1 cellular context compared by ENCODE assay signal in the genomic region with DNA sequence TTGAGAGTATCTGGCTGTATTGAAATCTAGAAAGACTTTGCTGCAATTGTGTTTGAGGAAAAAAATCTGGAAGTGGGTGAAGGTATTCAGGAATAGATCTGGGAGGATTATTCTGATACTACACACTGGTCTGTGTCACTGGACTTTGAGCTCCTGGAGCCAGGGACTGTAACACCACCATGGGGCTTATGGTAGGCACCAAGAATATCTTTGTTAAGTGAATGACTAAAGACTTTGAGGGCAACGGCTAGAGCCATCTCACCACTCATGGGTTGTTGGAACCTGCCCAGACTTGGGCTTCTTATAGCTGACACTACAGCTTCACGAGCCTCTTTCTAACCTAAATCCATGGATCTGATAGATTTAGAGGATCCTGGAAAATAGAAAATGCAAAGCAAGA.
TF ChIP-seq lines count a peak whose summit lies in the region.

No MANE protein-coding gene starts in this region.

TF ChIP-seq in liver, 16 proteins besides CTCF, POLR2A, EP300 and RAD21:
- no peak for TF ChIP-seq TAF1 (conservative IDR thresholded peaks at IDR 0.05)
- peak; percentile 32 for TF ChIP-seq HNF4G (IDR thresholded peaks at IDR 0.05)
- TF ChIP-seq, protein P1, sequence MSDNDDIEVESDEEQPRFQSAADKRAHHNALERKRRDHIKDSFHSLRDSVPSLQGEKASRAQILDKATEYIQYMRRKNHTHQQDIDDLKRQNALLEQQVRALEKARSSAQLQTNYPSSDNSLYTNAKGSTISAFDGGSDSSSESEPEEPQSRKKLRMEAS (IDR thresholded peaks at IDR 0.05): no peak
- TF ChIP-seq RXRA (IDR thresholded peaks at IDR 0.05): no peak
- TF ChIP-seq SP1 (IDR thresholded peaks at IDR 0.05): peak; percentile 39
- no peak for TF ChIP-seq YY1 (IDR thresholded peaks at IDR 0.05)
- TF ChIP-seq FOXA2 (IDR thresholded peaks at IDR 0.05): no peak
- peak; percentile 53 to 77 for TF ChIP-seq HNF4A (conservative IDR thresholded peaks at IDR 0.05)
- TF ChIP-seq, protein P2, sequence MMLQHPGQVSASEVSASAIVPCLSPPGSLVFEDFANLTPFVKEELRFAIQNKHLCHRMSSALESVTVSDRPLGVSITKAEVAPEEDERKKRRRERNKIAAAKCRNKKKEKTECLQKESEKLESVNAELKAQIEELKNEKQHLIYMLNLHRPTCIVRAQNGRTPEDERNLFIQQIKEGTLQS (IDR thresholded peaks at IDR 0.05): no peak
- TF ChIP-seq, protein P3, sequence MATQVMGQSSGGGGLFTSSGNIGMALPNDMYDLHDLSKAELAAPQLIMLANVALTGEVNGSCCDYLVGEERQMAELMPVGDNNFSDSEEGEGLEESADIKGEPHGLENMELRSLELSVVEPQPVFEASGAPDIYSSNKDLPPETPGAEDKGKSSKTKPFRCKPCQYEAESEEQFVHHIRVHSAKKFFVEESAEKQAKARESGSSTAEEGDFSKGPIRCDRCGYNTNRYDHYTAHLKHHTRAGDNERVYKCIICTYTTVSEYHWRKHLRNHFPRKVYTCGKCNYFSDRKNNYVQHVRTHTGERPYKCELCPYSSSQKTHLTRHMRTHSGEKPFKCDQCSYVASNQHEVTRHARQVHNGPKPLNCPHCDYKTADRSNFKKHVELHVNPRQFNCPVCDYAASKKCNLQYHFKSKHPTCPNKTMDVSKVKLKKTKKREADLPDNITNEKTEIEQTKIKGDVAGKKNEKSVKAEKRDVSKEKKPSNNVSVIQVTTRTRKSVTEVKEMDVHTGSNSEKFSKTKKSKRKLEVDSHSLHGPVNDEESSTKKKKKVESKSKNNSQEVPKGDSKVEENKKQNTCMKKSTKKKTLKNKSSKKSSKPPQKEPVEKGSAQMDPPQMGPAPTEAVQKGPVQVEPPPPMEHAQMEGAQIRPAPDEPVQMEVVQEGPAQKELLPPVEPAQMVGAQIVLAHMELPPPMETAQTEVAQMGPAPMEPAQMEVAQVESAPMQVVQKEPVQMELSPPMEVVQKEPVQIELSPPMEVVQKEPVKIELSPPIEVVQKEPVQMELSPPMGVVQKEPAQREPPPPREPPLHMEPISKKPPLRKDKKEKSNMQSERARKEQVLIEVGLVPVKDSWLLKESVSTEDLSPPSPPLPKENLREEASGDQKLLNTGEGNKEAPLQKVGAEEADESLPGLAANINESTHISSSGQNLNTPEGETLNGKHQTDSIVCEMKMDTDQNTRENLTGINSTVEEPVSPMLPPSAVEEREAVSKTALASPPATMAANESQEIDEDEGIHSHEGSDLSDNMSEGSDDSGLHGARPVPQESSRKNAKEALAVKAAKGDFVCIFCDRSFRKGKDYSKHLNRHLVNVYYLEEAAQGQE (IDR thresholded peaks at IDR 0.05): no peak
- TF ChIP-seq JUND (IDR thresholded peaks at IDR 0.05): no peak
- TF ChIP-seq GABPA (IDR thresholded peaks at IDR 0.05 in 1 of 2, conservative IDR thresholded peaks at IDR 0.05 in 1 of 2): no peak
- TF ChIP-seq EGR1 (IDR thresholded peaks at IDR 0.05; ENCODE audit: low read depth in 2 of 2): no peak
- TF ChIP-seq, protein P4, sequence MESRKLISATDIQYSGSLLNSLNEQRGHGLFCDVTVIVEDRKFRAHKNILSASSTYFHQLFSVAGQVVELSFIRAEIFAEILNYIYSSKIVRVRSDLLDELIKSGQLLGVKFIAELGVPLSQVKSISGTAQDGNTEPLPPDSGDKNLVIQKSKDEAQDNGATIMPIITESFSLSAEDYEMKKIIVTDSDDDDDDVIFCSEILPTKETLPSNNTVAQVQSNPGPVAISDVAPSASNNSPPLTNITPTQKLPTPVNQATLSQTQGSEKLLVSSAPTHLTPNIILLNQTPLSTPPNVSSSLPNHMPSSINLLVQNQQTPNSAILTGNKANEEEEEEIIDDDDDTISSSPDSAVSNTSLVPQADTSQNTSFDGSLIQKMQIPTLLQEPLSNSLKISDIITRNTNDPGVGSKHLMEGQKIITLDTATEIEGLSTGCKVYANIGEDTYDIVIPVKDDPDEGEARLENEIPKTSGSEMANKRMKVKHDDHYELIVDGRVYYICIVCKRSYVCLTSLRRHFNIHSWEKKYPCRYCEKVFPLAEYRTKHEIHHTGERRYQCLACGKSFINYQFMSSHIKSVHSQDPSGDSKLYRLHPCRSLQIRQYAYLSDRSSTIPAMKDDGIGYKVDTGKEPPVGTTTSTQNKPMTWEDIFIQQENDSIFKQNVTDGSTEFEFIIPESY (IDR thresholded peaks at IDR 0.05): no peak
- TF ChIP-seq FOXA1 (IDR thresholded peaks at IDR 0.05): no peak
- TF ChIP-seq NR2F2 (IDR thresholded peaks at IDR 0.05): no peak
